ENCODE assay signal across 20 cellular contexts in the genomic region with DNA sequence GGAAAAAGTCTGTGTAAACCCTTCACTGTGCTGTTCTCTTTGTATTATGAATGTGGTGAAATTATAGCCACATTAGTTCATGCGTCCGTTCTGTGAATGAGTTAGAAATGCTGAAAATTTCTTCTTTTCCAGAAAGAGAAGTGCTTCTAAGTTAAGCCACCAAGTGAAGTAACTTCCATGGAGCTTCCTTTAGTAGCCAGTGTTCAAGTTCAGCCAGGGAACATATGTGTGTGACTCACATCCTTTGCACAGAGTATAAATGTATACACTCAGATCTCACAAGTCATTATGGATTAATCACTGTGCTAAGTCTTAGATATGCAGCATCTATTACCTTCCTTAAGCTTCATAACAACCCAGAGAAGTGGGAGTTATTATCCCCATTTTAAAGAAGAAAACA. TPM values are rescaled to one million over a fixed set of nuclear protein-coding genes. Genes with fewer than 3 reads are reported as not detected.
DNase-seq lines count a peak whose midpoint lies in the region; ATAC-seq and TF ChIP-seq lines count a peak whose summit lies in the region.
"Had no signal": no experiment of that assay in that cellular context is flagged by ENCODE, and none has a peak within 500 bp of the region (broad histone marks: within the 10 kb centered on the region; RNA-seq: fewer than 3 reads in every experiment).

No MANE protein-coding gene starts in this region.

- H3K79me2 ChIP-seq in SK-N-SH (ENCODE audit: insufficient read depth) = no peaks in the 10 kb centered on the region

- no peaks in the 10 kb centered on the region for H3K9me3 Mint-ChIP-seq in MCF 10A (ENCODE audit: unreplicated experiment)
- H3K9me3 Mint-ChIP-seq in activated CD4-positive, alpha-beta memory T cell treated with anti-CD3 and anti-CD28 coated beads for 36 hours = peaks cover 4% of the 10 kb centered on the region
- H3K9me3 Mint-ChIP-seq: activated T-cell treated with anti-CD3 and anti-CD28 coated beads, Interleukin-2, amount 50 U/mL, for 72 hours; type B pancreatic cell had no signal

- H3K27me3 ChIP-seq in breast epithelium (no peaks in the 10 kb centered on the region), SK-N-SH (ENCODE audit: insufficient read depth) (no peaks in the 10 kb centered on the region), upper lobe of left lung (no peaks in the 10 kb centered on the region)
- H3K27me3 ChIP-seq: SJSA1 had no signal

- no peaks in the 10 kb centered on the region for H3K27me3 Mint-ChIP-seq in MCF 10A (ENCODE audit: insufficient read depth, unreplicated experiment)
- no peaks in the 10 kb centered on the region for H3K27me3 Mint-ChIP-seq in activated CD4-positive, alpha-beta memory T cell treated with anti-CD3 and anti-CD28 coated beads for 36 hours
- H3K27me3 Mint-ChIP-seq: type B pancreatic cell had no signal

- H3K27ac Mint-ChIP-seq in MCF 10A (ENCODE audit: low read depth, unreplicated experiment) = no peak overlapping the region
- H3K27ac Mint-ChIP-seq in activated CD4-positive, alpha-beta memory T cell treated with anti-CD3 and anti-CD28 coated beads for 36 hours = no peak overlapping the region
- H3K27ac Mint-ChIP-seq: activated T-cell treated with anti-CD3 and anti-CD28 coated beads, Interleukin-2, amount 50 U/mL, for 72 hours; brain; type B pancreatic cell had no signal

- intact Hi-C loops in MCF 10A (cut with micrococcal nuclease) = no loop called here
- intact Hi-C loops in breast epithelium (cut with DNase I; ENCODE audit: low total_unique reads) = no loop called here
- intact Hi-C loops in activated CD4-positive, alpha-beta memory T cell treated with anti-CD3 and anti-CD28 coated beads for 36 hours (cut with micrococcal nuclease) = no loop called here

- no peaks in the 10 kb centered on the region for H3K36me3 Mint-ChIP-seq in MCF 10A (ENCODE audit: insufficient read depth, unreplicated experiment)
- no peaks in the 10 kb centered on the region for H3K36me3 Mint-ChIP-seq in activated CD4-positive, alpha-beta memory T cell treated with anti-CD3 and anti-CD28 coated beads for 36 hours
- H3K36me3 Mint-ChIP-seq: brain, type B pancreatic cell had no signal

- peak overlapping the region; percentile 12 for H2AFZ ChIP-seq in SK-N-SH (ENCODE audit: low read depth)

- BruUV-seq in MCF 10A (replicated peaks; lab: Mats Ljungman, UMichigan) = no TSS peak

- no peaks in the 10 kb centered on the region for H4K20me1 ChIP-seq in SK-N-SH (ENCODE audit: insufficient read depth)

- H3K27ac ChIP-seq in breast epithelium = no peak overlapping the region
- 0 out of 4 replicates have a peak overlapping the region, but pooled peaks of 1 of the 2 experiments have one; percentile 9 for H3K27ac ChIP-seq in SK-N-SH (ENCODE audit: low read depth in 2 of 2, low read length in 1 of 2)
- H3K27ac ChIP-seq in upper lobe of left lung = no peak overlapping the region
- H3K27ac ChIP-seq: A549, SJSA1 had no signal

- H3K9me3 ChIP-seq in breast epithelium (no peaks in the 10 kb centered on the region), SK-N-SH (no peaks in the 10 kb centered on the region), upper lobe of left lung (no peaks in the 10 kb centered on the region)
- H3K9me3 ChIP-seq: A549, SJSA1 had no signal

- H3K4me3 Mint-ChIP-seq in MCF 10A (ENCODE audit: unreplicated experiment) = no peak overlapping the region
- no peak overlapping the region for H3K4me3 Mint-ChIP-seq in activated CD4-positive, alpha-beta memory T cell treated with anti-CD3 and anti-CD28 coated beads for 36 hours
- H3K4me3 Mint-ChIP-seq: activated T-cell treated with anti-CD3 and anti-CD28 coated beads, Interleukin-2, amount 50 U/mL, for 72 hours; brain; type B pancreatic cell had no signal

- H3K4me2 ChIP-seq in SK-N-SH = no peak overlapping the region; the same call in 1 of the 2 replicates
- H3K4me2 ChIP-seq: A549 had no signal

- POLR2A ChIA-PET in MCF 10A (lab: Yijun Ruan, JAX) = no interaction called here
- POLR2A ChIA-PET in SK-N-SH (lab: Yijun Ruan, JAX) = no interaction called here
- POLR2A ChIA-PET in activated CD4-positive, alpha-beta memory T cell treated with anti-CD3 and anti-CD28 coated beads for 36 hours (lab: Charles Lee) = no interaction called here

- DNase-seq in MCF 10A (ENCODE audit: unreplicated experiment) (peak; percentile 53), breast epithelium (ENCODE audit: low spot score in 2 of 2) (no peak), SK-N-SH (no peak), fibroblast of peridontal ligament (ENCODE audit: extremely low read depth) (peak; percentile 63), upper lobe of left lung (no peak), NCI-H2029 treated with DMSO at 0.1 percent for 48 hours (lab: John Stamatoyannopoulos, UW) (no peak), NCI-H2081 (lab: John Stamatoyannopoulos, UW) (no peak)
- DNase-seq in activated CD4-positive, alpha-beta memory T cell treated with anti-CD3 and anti-CD28 coated beads for 36 hours = no peak
- DNase-seq: activated CD4-positive, CD25-positive, alpha-beta regulatory T cell treated with anti-CD3 and anti-CD28 coated beads, Interleukin-2, amount 50 U/mL, for 72 hours; activated T-cell treated with anti-CD3 and anti-CD28 coated beads, Interleukin-2, amount 50 U/mL, for 72 hours; DND-41; erythroblast; NCI-H524 treated with DMSO at 0.1 percent for 48 hours had no signal

- TF ChIP-seq CTCF in MCF 10A (IDR thresholded peaks at IDR 0.05; ENCODE audit: unreplicated experiment) (no peak), breast epithelium (IDR thresholded peaks at IDR 0.05) (no peak), SK-N-SH (IDR thresholded peaks at IDR 0.05) (no peak), upper lobe of left lung (IDR thresholded peaks at IDR 0.05) (no peak)

- H3K9me2 ChIP-seq in SK-N-SH = no peaks in the 10 kb centered on the region

- TF ChIP-seq EP300 in SK-N-SH (IDR thresholded peaks at IDR 0.05; ENCODE audit: borderline replicate concordance in 1 of 2, low read depth in 1 of 2, low read length in 1 of 2) (no peak), upper lobe of left lung (IDR thresholded peaks at IDR 0.05) (no peak)

- H3K4me3 ChIP-seq in breast epithelium (no peak overlapping the region), SK-N-SH (ENCODE audit: low read depth in 2 of 2, low read length in 1 of 2) (no peak overlapping the region), upper lobe of left lung (no peak overlapping the region)
- H3K4me3 ChIP-seq: A549, SJSA1 had no signal

- peaks cover 5% of the 10 kb centered on the region for H3F3A ChIP-seq in SK-N-SH (replicated peaks; ENCODE audit: insufficient read depth)

- peak; percentile 58 to 77 for ATAC-seq in upper lobe of left lung (ENCODE audit: low FRiP score in 2 of 2)
- ATAC-seq: A549 had no signal

- no peak for TF ChIP-seq RAD21 in SK-N-SH (IDR thresholded peaks at IDR 0.05; ENCODE audit: low read length)

- no peak overlapping the region for H3K9ac ChIP-seq in SK-N-SH

- H3K4me1 ChIP-seq in breast epithelium = no peaks in the 10 kb centered on the region
- no peaks in the 10 kb centered on the region for H3K4me1 ChIP-seq in SK-N-SH (ENCODE audit: control insufficient read depth in 1 of 2, insufficient read depth in 2 of 2, low read depth in 1 of 2, low read length in 1 of 2)
- peaks cover 0 to 5% (median 4%) of the 10 kb centered on the region in 4 donors for H3K4me1 ChIP-seq in upper lobe of left lung
- H3K4me1 ChIP-seq: A549, SJSA1 had no signal

- WGBS in SK-N-SH (ENCODE audit: low lambda C conversion rate) = 51% methylated on average over 2 of the region's 2 CpGs
- WGBS in upper lobe of left lung, 2 donors = 76 to 78% methylated on average over 2 of the region's 2 CpGs

- CTCF ChIA-PET in MCF 10A (lab: Yijun Ruan, JAX) = interaction anchor here (1.0 kb wide), 2 partner anchors 213 to 325 kb away, joined by 3 read pairs; no protein-coding TSS in a partner anchor
- CTCF ChIA-PET in SK-N-SH (lab: Yijun Ruan, JAX) = no interaction called here
- CTCF ChIA-PET in activated CD4-positive, alpha-beta memory T cell treated with anti-CD3 and anti-CD28 coated beads for 36 hours (lab: Charles Lee) = no interaction called here

- H3K36me3 ChIP-seq in breast epithelium = no peaks in the 10 kb centered on the region
- H3K36me3 ChIP-seq in SK-N-SH (replicated peaks in 1 of 2; ENCODE audit: control insufficient read depth in 1 of 2, insufficient read depth in 2 of 2, low read length in 1 of 2) = no peaks in the 10 kb centered on the region
- H3K36me3 ChIP-seq in upper lobe of left lung = no peaks in the 10 kb centered on the region
- H3K36me3 ChIP-seq: SJSA1 had no signal

- peaks cover 11% of the 10 kb centered on the region for H3K4me1 Mint-ChIP-seq in MCF 10A (ENCODE audit: insufficient read depth, unreplicated experiment)
- H3K4me1 Mint-ChIP-seq in activated CD4-positive, alpha-beta memory T cell treated with anti-CD3 and anti-CD28 coated beads for 36 hours (ENCODE audit: low read depth) = no peaks in the 10 kb centered on the region
- H3K4me1 Mint-ChIP-seq: brain had no signal

- TF ChIP-seq POLR2A in breast epithelium (IDR thresholded peaks at IDR 0.05) = no peak
- no peak for TF ChIP-seq POLR2A in upper lobe of left lung (IDR thresholded peaks at IDR 0.05)

TF ChIP-seq in SK-N-SH, 30 proteins besides CTCF, POLR2A, EP300 and RAD21 (continues in another document):
- peak; percentile 43; the same call in 1 of the 2 replicates for TF ChIP-seq FOSL2 (IDR thresholded peaks at IDR 0.05; ENCODE audit: borderline replicate concordance, low read depth)
- no peak for TF ChIP-seq FOXM1 (IDR thresholded peaks at IDR 0.05; ENCODE audit: low read depth)
- no peak for TF ChIP-seq SIN3A (IDR thresholded peaks at IDR 0.05; ENCODE audit: borderline replicate concordance, low read depth, low read length)

RNA-seq across cellular contexts. Expression of a gene that starts 3.1 kb away (rescaled TPM):
- total RNA-seq in MCF 10A (2022) = 0.12 TPM in 1 of 2 replicates, not detected in the other
- total RNA-seq in breast epithelium = 1 to 10 TPM in 1 of 3 donors, under 1 TPM in 1, not detected in 1; 0.33 to 2.3 TPM
- polyA plus RNA-seq in SK-N-SH (2012; rRNA removed) = 0.07 TPM in 1 of 2 replicates, not detected in the other
- polyA plus RNA-seq in SK-N-SH (2012; cell fraction: cytosol; rRNA removed) = 0.03 TPM in 2 replicates
- polyA plus RNA-seq in SK-N-SH (2012; cell fraction: nucleus; rRNA removed) = not detected in 2 replicates
- 1 to 10 TPM in 3 of 6 donors, under 1 TPM in 3; under 0.01 to 2.7 (median 0.83) TPM for total RNA-seq in upper lobe of left lung
- total RNA-seq in activated CD4-positive, alpha-beta memory T cell treated with anti-CD3 and anti-CD28 coated beads for 36 hours = not detected
- total RNA-seq: activated T-cell treated with anti-CD3 and anti-CD28 coated beads, Interleukin-2, amount 50 U/mL, for 72 hours; M059J; myocyte; SJSA1 had no signal
- polyA plus RNA-seq: A549 had no signal

RNA-seq across cellular contexts. Expression of a gene that starts 22.3 kb away (rescaled TPM):
- not detected in 2 replicates for total RNA-seq in MCF 10A (2022)
- total RNA-seq in breast epithelium = 1 to 10 TPM in 1 of 3 donors, under 1 TPM in 1, not detected in 1; 0.33 to 2.1 TPM
- polyA plus RNA-seq in SK-N-SH (2012; rRNA removed) = not detected in 2 replicates
- polyA plus RNA-seq in SK-N-SH (2012; cell fraction: cytosol; rRNA removed) = 0.01 TPM in 2 replicates
- 0.02 TPM in 1 of 2 replicates, not detected in the other for polyA plus RNA-seq in SK-N-SH (2012; cell fraction: nucleus; rRNA removed)
- total RNA-seq in upper lobe of left lung = not detected
- total RNA-seq in activated CD4-positive, alpha-beta memory T cell treated with anti-CD3 and anti-CD28 coated beads for 36 hours = not detected
- total RNA-seq: activated T-cell treated with anti-CD3 and anti-CD28 coated beads, Interleukin-2, amount 50 U/mL, for 72 hours; M059J; myocyte; SJSA1; skeletal muscle tissue had no signal
- polyA plus RNA-seq: A549 had no signal

RNA-seq across cellular contexts. Expression of a gene that starts 52.5 kb away (rescaled TPM):
- total RNA-seq in MCF 10A (2022) (0.29 and 0.75 TPM in 2 replicates), breast epithelium (under 1 TPM in 1 of 3 donors, not detected in 2; 0.66 TPM), upper lobe of left lung (1 to 10 TPM in 1 of 6 donors, not detected in 5; 1.3 TPM)
- 1.4 and 2.2 TPM in 2 replicates for polyA plus RNA-seq in SK-N-SH (2012; rRNA removed)
- polyA plus RNA-seq in SK-N-SH (2012; cell fraction: cytosol; rRNA removed) = 1.8 and 2.6 TPM in 2 replicates
- polyA plus RNA-seq in SK-N-SH (2012; cell fraction: nucleus; rRNA removed) = 0.52 and 1.6 TPM in 2 replicates
- not detected for total RNA-seq in activated CD4-positive, alpha-beta memory T cell treated with anti-CD3 and anti-CD28 coated beads for 36 hours
- total RNA-seq: myocyte, skeletal muscle tissue had no signal

Comparison
In these comparisons a context has a peak if more than half of its experiments do, and no peak if none do; other contexts are left out.
1. DNase-seq: peak in MCF 10A (single experiment) and fibroblast of peridontal ligament (single experiment); none in breast epithelium (0 of 2), SK-N-SH (single experiment), upper lobe of left lung (0 of 2), NCI-H2029 treated with DMSO at 0.1 percent for 48 hours (single experiment), activated CD4-positive, alpha-beta memory T cell treated with anti-CD3 and anti-CD28 coated beads for 36 hours (single experiment) and NCI-H2081 (0 of 2).